In the genomic region with DNA sequence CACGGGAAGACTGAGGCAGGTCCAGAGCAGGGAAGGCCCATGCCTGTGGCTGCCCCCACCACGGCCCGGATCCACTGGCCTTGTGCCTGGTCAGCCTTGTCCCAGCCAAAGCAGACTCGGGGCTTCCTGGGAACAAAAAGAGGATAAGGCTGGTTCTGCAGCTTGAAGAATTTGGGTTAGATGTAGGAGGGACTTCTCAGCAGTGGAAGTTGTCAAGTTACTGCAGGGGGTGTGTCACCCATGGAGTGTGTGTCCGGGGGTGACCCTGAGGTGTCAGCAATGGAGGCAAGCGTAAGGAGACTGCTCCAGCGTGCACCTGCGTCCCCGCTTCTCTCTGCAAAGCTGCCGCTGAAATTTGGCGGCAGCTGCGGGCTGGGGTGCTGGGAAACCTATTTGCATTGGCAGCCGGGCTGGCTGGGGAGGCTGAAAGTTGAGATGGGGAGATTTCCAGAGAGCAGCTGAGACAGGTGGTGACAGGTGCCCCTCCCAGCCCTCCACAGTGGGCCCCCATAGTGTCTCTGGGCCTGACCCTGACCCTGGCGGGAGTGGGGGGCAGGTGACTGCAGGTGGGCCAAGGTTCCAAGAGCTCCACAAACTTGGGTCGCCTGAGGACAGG, we compare ENCODE assay signal across 11 cellular contexts. TPM values are rescaled to one million over a fixed set of nuclear protein-coding genes. Genes with fewer than 3 reads are reported as not detected.
DNase-seq lines count a peak whose midpoint lies in the region; ATAC-seq and TF ChIP-seq lines count a peak whose summit lies in the region.
"Had no signal": no experiment of that assay in that cellular context is flagged by ENCODE, and none has a peak within 500 bp of the region (broad histone marks: within the 10 kb centered on the region; RNA-seq: fewer than 3 reads in every experiment).

No MANE protein-coding gene starts in this region.

- no peak; the same call in 1 of the 2 replicates for ATAC-seq in WTC11
- ATAC-seq in GM21576 (IDR thresholded peaks at IDR 0.05; ENCODE audit: unreplicated experiment), result no peak
- no peak for ATAC-seq in activated CD4-positive, CD25-positive, alpha-beta regulatory T cell treated with anti-CD3 and anti-CD28 coated beads, Interleukin-2, amount 50 U/mL, for 24 hours
- ATAC-seq: activated CD8-positive, alpha-beta memory T cell treated with anti-CD3 and anti-CD28 coated beads, Interleukin-2, amount 10 ng/mL, durations not matched to agents 7 days and 5 days had no signal

- DNase-seq in AG04450 (ENCODE audit: low read depth, low spot score) (no peak), Karpas-422 (peak; percentile 89), WTC11 (ENCODE audit: low spot score) (no peak), kidney glomerular epithelial cell (lab: John Stamatoyannopoulos, UW) (no peak), LoVo (ENCODE audit: low spot score) (no peak)
- DNase-seq: activated CD8-positive, alpha-beta memory T cell treated with anti-CD3 and anti-CD28 coated beads, Interleukin-2, amount 10 ng/mL, durations not matched to agents 7 days and 5 days had no signal

- H3K36me3 ChIP-seq in Karpas-422 (ENCODE audit: insufficient read depth, low read length) (no peaks in the 10 kb centered on the region), mesodermal cell (ENCODE audit: control insufficient read depth, insufficient read depth, low read length) (no peaks in the 10 kb centered on the region)

- CTCF ChIA-PET in AG04450 (lab: Charles Lee) (interaction anchor here (0.6 to 1.1 kb wide), 2 partner anchors 16 to 166 kb away, joined by 3 to 5 read pairs; no protein-coding TSS in a partner anchor), WTC11 (lab: Charles Lee) (interaction anchor here (0.8 to 1.8 kb wide), 7 partner anchors 9 to 171 kb away, joined by 3 to 7 read pairs (median 4); partner anchors contain the start of gene TNFAIP2)

- H3K4me3 ChIP-seq in AG04450 (ENCODE audit: low read depth, low read length) (no peak overlapping the region), Karpas-422 (ENCODE audit: low read length) (peak overlapping the region; percentile 34; the same call in 1 of the 2 replicates), mesodermal cell (ENCODE audit: extremely low read depth, insufficient read depth, low read length, poor library complexity, severe bottlenecking) (no peak overlapping the region)

- H3K79me2 ChIP-seq in Karpas-422 (ENCODE audit: low read length), result no peaks in the 10 kb centered on the region

- H3K4me3 Mint-ChIP-seq in WTC11, result peak overlapping the region; percentile 46; the same call in 1 of the 2 replicates
- H3K4me3 Mint-ChIP-seq: activated CD8-positive, alpha-beta memory T cell treated with anti-CD3 and anti-CD28 coated beads, Interleukin-2, amount 10 ng/mL, durations not matched to agents 7 days and 5 days had no signal

- H3K36me3 Mint-ChIP-seq in WTC11, result no peaks in the 10 kb centered on the region
- H3K36me3 Mint-ChIP-seq: activated CD8-positive, alpha-beta memory T cell treated with anti-CD3 and anti-CD28 coated beads, Interleukin-2, amount 10 ng/mL, durations not matched to agents 7 days and 5 days had no signal

- H3K27ac ChIP-seq in AG04450 (ENCODE audit: low read depth, low read length), result peak overlapping the region; percentile 89
- H3K27ac ChIP-seq in Karpas-422 (ENCODE audit: low read length), result no peak overlapping the region
- peak overlapping the region; percentile 45 for H3K27ac ChIP-seq in mesodermal cell (ENCODE audit: low read depth, low read length, severe bottlenecking)
- H3K27ac ChIP-seq: C4-2B had no signal

- H3K27me3 ChIP-seq in AG04450 (ENCODE audit: control insufficient read depth, insufficient read depth, low read length) (no peaks in the 10 kb centered on the region), Karpas-422 (ENCODE audit: low read length) (no peaks in the 10 kb centered on the region)

- no peak overlapping the region for H3K27ac Mint-ChIP-seq in WTC11
- H3K27ac Mint-ChIP-seq: activated CD8-positive, alpha-beta memory T cell treated with anti-CD3 and anti-CD28 coated beads, Interleukin-2, amount 10 ng/mL, durations not matched to agents 7 days and 5 days had no signal

- no peak for TF ChIP-seq CTCF in AG04450 (IDR thresholded peaks at IDR 0.05; ENCODE audit: low read depth, low read length)
- no peak for TF ChIP-seq CTCF in WTC11 (IDR thresholded peaks at IDR 0.05)

- H3K4me2 ChIP-seq in Karpas-422 (ENCODE audit: low read depth, low read length, poor library complexity, severe bottlenecking), result peak overlapping the region; percentile 38

- no peak overlapping the region; the same call in 1 of the 2 replicates for H3K9ac ChIP-seq in Karpas-422 (ENCODE audit: low read length)

- H3K9me3 Mint-ChIP-seq in WTC11, result no peaks in the 10 kb centered on the region

- peaks cover 13% of the 10 kb centered on the region for H3K27me3 Mint-ChIP-seq in WTC11 (ENCODE audit: low read depth)
- H3K27me3 Mint-ChIP-seq: activated CD8-positive, alpha-beta memory T cell treated with anti-CD3 and anti-CD28 coated beads, Interleukin-2, amount 10 ng/mL, durations not matched to agents 7 days and 5 days had no signal

- POLR2A ChIA-PET in AG04450 (lab: Yijun Ruan, JAX), result no interaction called here
- POLR2A ChIA-PET in WTC11 (lab: Charles Lee), result interaction anchor here (0.5 to 1.8 kb wide), 3 partner anchors 26 to 168 kb away, joined by 3 to 4 read pairs (median 4); no protein-coding TSS in a partner anchor

- H3K9me3 ChIP-seq in AG04450 (ENCODE audit: control insufficient read depth, insufficient read depth, low read length) (no peaks in the 10 kb centered on the region; the same call in 1 of the 2 replicates), Karpas-422 (ENCODE audit: low read length) (no peaks in the 10 kb centered on the region), mesodermal cell (ENCODE audit: control insufficient read depth, low read length) (no peaks in the 10 kb centered on the region)

- H3K9me2 ChIP-seq in Karpas-422 (replicated peaks; ENCODE audit: insufficient read depth, low read length), result no peaks in the 10 kb centered on the region

- H3K4me1 ChIP-seq in Karpas-422 (ENCODE audit: low read length) (peaks cover 38% of the 10 kb centered on the region), mesodermal cell (ENCODE audit: control insufficient read depth, insufficient read depth, low read length, poor library complexity, severe bottlenecking) (peaks cover 35% of the 10 kb centered on the region)

- peaks cover 33% of the 10 kb centered on the region for H3K4me1 Mint-ChIP-seq in WTC11

- no peak overlapping the region for H2AFZ ChIP-seq in Karpas-422 (ENCODE audit: low read length)

- peaks cover 18% of the 10 kb centered on the region for H4K20me1 ChIP-seq in Karpas-422 (ENCODE audit: insufficient read depth, low read depth, low read length)

- WGBS in mesodermal cell (ENCODE audit: insufficient coverage in 2 of 2), 2 experiments, result 37 to 45% methylated on average over 13 to 14 of the region's 15 CpGs

TF ChIP-seq in WTC11, 78 proteins besides CTCF, POLR2A, EP300 and RAD21 (continues in another document):
- TF ChIP-seq, protein P1, sequence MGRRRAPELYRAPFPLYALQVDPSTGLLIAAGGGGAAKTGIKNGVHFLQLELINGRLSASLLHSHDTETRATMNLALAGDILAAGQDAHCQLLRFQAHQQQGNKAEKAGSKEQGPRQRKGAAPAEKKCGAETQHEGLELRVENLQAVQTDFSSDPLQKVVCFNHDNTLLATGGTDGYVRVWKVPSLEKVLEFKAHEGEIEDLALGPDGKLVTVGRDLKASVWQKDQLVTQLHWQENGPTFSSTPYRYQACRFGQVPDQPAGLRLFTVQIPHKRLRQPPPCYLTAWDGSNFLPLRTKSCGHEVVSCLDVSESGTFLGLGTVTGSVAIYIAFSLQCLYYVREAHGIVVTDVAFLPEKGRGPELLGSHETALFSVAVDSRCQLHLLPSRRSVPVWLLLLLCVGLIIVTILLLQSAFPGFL (CRISPR knock-in tag; IDR thresholded peaks at IDR 0.05; ENCODE audit: borderline replicate concordance), result no peak
- TF ChIP-seq GRHL2 (CRISPR knock-in tag; IDR thresholded peaks at IDR 0.05; ENCODE audit: insufficient replicate concordance, severe bottlenecking) (no peak), TEAD1 (CRISPR knock-in tag; IDR thresholded peaks at IDR 0.05) (no peak), NFATC4 (CRISPR knock-in tag; IDR thresholded peaks at IDR 0.05) (no peak), ESRRA (CRISPR knock-in tag; IDR thresholded peaks at IDR 0.05; ENCODE audit: borderline replicate concordance) (no peak)
- TF ChIP-seq, protein P2, sequence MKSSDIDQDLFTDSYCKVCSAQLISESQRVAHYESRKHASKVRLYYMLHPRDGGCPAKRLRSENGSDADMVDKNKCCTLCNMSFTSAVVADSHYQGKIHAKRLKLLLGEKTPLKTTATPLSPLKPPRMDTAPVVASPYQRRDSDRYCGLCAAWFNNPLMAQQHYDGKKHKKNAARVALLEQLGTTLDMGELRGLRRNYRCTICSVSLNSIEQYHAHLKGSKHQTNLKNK (CRISPR knock-in tag; IDR thresholded peaks at IDR 0.05), result no peak

RNA-seq across cellular contexts. Expression of gene TNFAIP2, which starts 12.5 kb away (rescaled TPM):
- 15.3 and 20.2 TPM in 2 replicates for polyA plus RNA-seq in AG04450 (2011; rRNA removed)
- 14.6 and 24.9 TPM in 2 replicates for polyA minus RNA-seq in AG04450 (2011; rRNA and poly(A)+ RNA removed)
- not detected in 2 replicates for total RNA-seq in Karpas-422 (2014; rRNA removed; shearing (Covaris generic); ENCODE audit: low replicate concordance)
- 19.6 to 25.2 TPM (median 24.1 TPM) in 3 replicates for total RNA-seq in WTC11 (2021)
- 56.6 TPM for polyA plus RNA-seq in mesodermal cell (2013, experiment 1 of 2)
- polyA plus RNA-seq in mesodermal cell (2013, experiment 2 of 2), result 42.3 TPM

RNA-seq across cellular contexts. Expression of gene EXOC3L4, which starts 16.3 kb away (rescaled TPM):
- not detected in 2 replicates for polyA plus RNA-seq in AG04450 (2011; rRNA removed)
- polyA minus RNA-seq in AG04450 (2011; rRNA and poly(A)+ RNA removed), result 0.37 TPM in 1 of 2 replicates, not detected in the other
- not detected in 2 replicates for total RNA-seq in Karpas-422 (2014; rRNA removed; shearing (Covaris generic); ENCODE audit: low replicate concordance)
- 0.21 to 0.42 TPM (median 0.30 TPM) in 3 replicates for total RNA-seq in WTC11 (2021)
- not detected for polyA plus RNA-seq in mesodermal cell (2013, experiment 1 of 2)
- polyA plus RNA-seq in mesodermal cell (2013, experiment 2 of 2), result not detected
- total RNA-seq: activated CD8-positive, alpha-beta memory T cell treated with anti-CD3 and anti-CD28 coated beads, Interleukin-2, amount 10 ng/mL, durations not matched to agents 7 days and 5 days had no signal

RNA-seq across cellular contexts. Expression of gene LBHD2, which starts 26.8 kb away (rescaled TPM):
- not detected in 2 replicates for polyA plus RNA-seq in AG04450 (2011; rRNA removed)
- not detected in 2 replicates for polyA minus RNA-seq in AG04450 (2011; rRNA and poly(A)+ RNA removed)
- not detected in 2 replicates for total RNA-seq in Karpas-422 (2014; rRNA removed; shearing (Covaris generic); ENCODE audit: low replicate concordance)
- not detected in 3 replicates for total RNA-seq in WTC11 (2021)
- not detected for polyA plus RNA-seq in mesodermal cell (2013, experiment 1 of 2)
- not detected for polyA plus RNA-seq in mesodermal cell (2013, experiment 2 of 2)
- total RNA-seq: activated CD8-positive, alpha-beta memory T cell treated with anti-CD3 and anti-CD28 coated beads, Interleukin-2, amount 10 ng/mL, durations not matched to agents 7 days and 5 days; kidney epithelial cell had no signal

RNA-seq across cellular contexts. Expression of gene CDC42BPB, which starts 53.4 kb away (rescaled TPM):
- 57.0 and 66.8 TPM in 2 replicates for polyA plus RNA-seq in AG04450 (2011; rRNA removed)
- polyA minus RNA-seq in AG04450 (2011; rRNA and poly(A)+ RNA removed), result 109 and 133 TPM in 2 replicates
- total RNA-seq in Karpas-422 (2014; rRNA removed; shearing (Covaris generic); ENCODE audit: low replicate concordance), result 1.6 and 4.7 TPM in 2 replicates
- total RNA-seq in WTC11 (2021), result 87.1 to 96.9 TPM (median 87.3 TPM) in 3 replicates
- 110 TPM for polyA plus RNA-seq in mesodermal cell (2013, experiment 1 of 2)
- 93.0 TPM for polyA plus RNA-seq in mesodermal cell (2013, experiment 2 of 2)

Comparison
In these comparisons a context has a peak if more than half of its experiments do, and no peak if none do; other contexts are left out.
1. RNA of gene TNFAIP2, which starts 12.5 kb away (total RNA-seq): 19.6 to 25.2 TPM in WTC11; not detected in Karpas-422; every median in the first group is over 10 times any median in the second.